In genomic region chr18:11040823-11041712, GRCh38 we compare ENCODE assay signal across 8 cellular contexts.
DNase-seq lines count a peak whose midpoint lies in the region; FAIRE-seq and TF ChIP-seq lines count a peak whose summit lies in the region.

No MANE protein-coding gene starts in this region.

- FAIRE-seq in endothelial cell of umbilical vein (lab: Jason Lieb, UNC): peak; percentile 81

- peak overlapping the region; percentile 7 for H2AFZ ChIP-seq in endothelial cell of umbilical vein (ENCODE audit: low read depth, low read length)

- no peak overlapping the region for H3K4me3 ChIP-seq in HL-60 (replicated peaks; ENCODE audit: insufficient read depth, low read length)
- no peak overlapping the region for H3K4me3 ChIP-seq in endothelial cell of umbilical vein (replicated peaks in 1 of 3; ENCODE audit: insufficient read depth in 1 of 3, low read depth in 1 of 3, low read length in 3 of 3)

- peak; percentile 72 for TF ChIP-seq CTCF in HL-60 (IDR thresholded peaks at IDR 0.05; ENCODE audit: insufficient read depth, low read length)
- peak; percentile 71 to 81 for TF ChIP-seq CTCF in endothelial cell of umbilical vein (IDR thresholded peaks at IDR 0.05; ENCODE audit: extremely low read depth in 1 of 2, insufficient read depth in 1 of 2, low read depth in 1 of 2, low read length in 2 of 2)
- TF ChIP-seq CTCF in mesothelial cell of epicardium (IDR thresholded peaks at IDR 0.05; ENCODE audit: unreplicated experiment): peak; percentile 72

- H3K9ac ChIP-seq in endothelial cell of umbilical vein (replicated peaks; ENCODE audit: extremely low read depth, insufficient read depth, low read length): no peak overlapping the region

- H3K4me2 ChIP-seq in endothelial cell of umbilical vein (ENCODE audit: insufficient read depth, low read length): peak overlapping the region; percentile 3

- dilution Hi-C loops in endothelial cell of umbilical vein (cut with MboI; ENCODE audit: extremely low pct_ligation_motif_present, low sequenced_read_pairs): no loop called here

- peak; percentile 26 to 75 (median 59) for DNase-seq in NCI-H1417 (lab: John Stamatoyannopoulos, UW)
- DNase-seq in NCI-H1417 treated with DMSO at 0.1 percent for 48 hours (lab: John Stamatoyannopoulos, UW): no peak
- peak; percentile 13 to 45 for DNase-seq in HL-60 (ENCODE audit: low read depth in 1 of 2, low spot score in 1 of 2)
- DNase-seq in RPMI8226: peak; percentile 72
- peak; percentile 64 for DNase-seq in endothelial cell of umbilical vein (ENCODE audit: low read depth, low spot score)
- no peak for DNase-seq in mesothelial cell of epicardium (ENCODE audit: low spot score in 2 of 2, unreplicated experiment in 2 of 2)
- no peak for DNase-seq in T-helper 2 cell treated with Interferon-gamma antibody and Interleukin-4, amounts not matched to agents 5 μg/mL and 100 μg/mL, for 36 hours (ENCODE audit: low spot score)
- no peak for DNase-seq in ecto neural progenitor cell (ENCODE audit: low spot score)

- H3K27me3 Mint-ChIP-seq in mesothelial cell of epicardium (ENCODE audit: low read depth): no peaks in the 10 kb centered on the region
- peaks cover 5% of the 10 kb centered on the region for H3K27me3 Mint-ChIP-seq in T-helper 2 cell treated with Interferon-gamma antibody and Interleukin-4, amounts not matched to agents 5 μg/mL and 100 μg/mL, for 36 hours (ENCODE audit: low read depth)

- peaks cover 20% of the 10 kb centered on the region for H3K4me1 Mint-ChIP-seq in mesothelial cell of epicardium
- no peaks in the 10 kb centered on the region for H3K4me1 Mint-ChIP-seq in T-helper 2 cell treated with Interferon-gamma antibody and Interleukin-4, amounts not matched to agents 5 μg/mL and 100 μg/mL, for 36 hours (ENCODE audit: low read depth)

- intact Hi-C loops in endothelial cell of umbilical vein (cut with micrococcal nuclease): loop anchor here (1.0 to 5.0 kb wide), 6 partner anchors 34 to 480 kb away; no protein-coding TSS in a partner anchor

- H3K27ac ChIP-seq in HL-60 (replicated peaks) (no peak overlapping the region), endothelial cell of umbilical vein (ENCODE audit: insufficient read depth, low read depth, low read length) (no peak overlapping the region)

- H3K27ac Mint-ChIP-seq in mesothelial cell of epicardium: no peak overlapping the region
- no peak overlapping the region for H3K27ac Mint-ChIP-seq in T-helper 2 cell treated with Interferon-gamma antibody and Interleukin-4, amounts not matched to agents 5 μg/mL and 100 μg/mL, for 36 hours

- H3K79me2 ChIP-seq in endothelial cell of umbilical vein (ENCODE audit: control insufficient read depth, insufficient read depth, low read length): no peaks in the 10 kb centered on the region

- no peaks in the 10 kb centered on the region for H3K9me1 ChIP-seq in endothelial cell of umbilical vein (replicated peaks; ENCODE audit: control insufficient read depth, extremely low read depth, insufficient read depth, low read length)

- no peak overlapping the region for H3K4me3 Mint-ChIP-seq in mesothelial cell of epicardium
- no peak overlapping the region for H3K4me3 Mint-ChIP-seq in T-helper 2 cell treated with Interferon-gamma antibody and Interleukin-4, amounts not matched to agents 5 μg/mL and 100 μg/mL, for 36 hours

- H3K27me3 ChIP-seq in HL-60 (ENCODE audit: insufficient read depth, poor library complexity, severe bottlenecking) (peaks cover 3% of the 10 kb centered on the region), endothelial cell of umbilical vein (ENCODE audit: control insufficient read depth in 2 of 2, insufficient read depth in 2 of 2, low read length in 2 of 2) (no peaks in the 10 kb centered on the region)

- no peak for TF ChIP-seq POLR2A in endothelial cell of umbilical vein (IDR thresholded peaks at IDR 0.05; ENCODE audit: low read depth, low read length)

- no TSS peak for BruUV-seq in endothelial cell of umbilical vein (replicated peaks; lab: Mats Ljungman, UMichigan)

- H3K4me1 ChIP-seq in endothelial cell of umbilical vein (ENCODE audit: control insufficient read depth, extremely low read depth, insufficient read depth, low read length): peaks cover 23% of the 10 kb centered on the region

- H3K36me3 ChIP-seq in endothelial cell of umbilical vein (ENCODE audit: control insufficient read depth in 2 of 2, extremely low read depth in 1 of 2, insufficient read depth in 2 of 2, low read length in 2 of 2): no peaks in the 10 kb centered on the region

- peaks cover 5% of the 10 kb centered on the region for H3K36me3 Mint-ChIP-seq in mesothelial cell of epicardium
- H3K36me3 Mint-ChIP-seq in T-helper 2 cell treated with Interferon-gamma antibody and Interleukin-4, amounts not matched to agents 5 μg/mL and 100 μg/mL, for 36 hours (ENCODE audit: low read depth): no peaks in the 10 kb centered on the region

- H3K9me3 ChIP-seq in endothelial cell of umbilical vein (replicated peaks; ENCODE audit: control insufficient read depth, insufficient read depth, low read length): no peaks in the 10 kb centered on the region

- no peaks in the 10 kb centered on the region for H4K20me1 ChIP-seq in endothelial cell of umbilical vein (replicated peaks; ENCODE audit: control insufficient read depth, extremely low read depth, insufficient read depth, low read length)

- CTCF ChIA-PET in endothelial cell of umbilical vein (lab: Charles Lee): interaction anchor here (0.7 to 11.5 kb wide), 28 partner anchors 8 to 481 kb away, joined by 3 to 320 read pairs (median 6); no protein-coding TSS in a partner anchor

- POLR2A ChIA-PET in endothelial cell of umbilical vein (lab: Charles Lee): no interaction called here

- H3K9me3 Mint-ChIP-seq in mesothelial cell of epicardium: peaks cover 7% of the 10 kb centered on the region
- H3K9me3 Mint-ChIP-seq in T-helper 2 cell treated with Interferon-gamma antibody and Interleukin-4, amounts not matched to agents 5 μg/mL and 100 μg/mL, for 36 hours: no peaks in the 10 kb centered on the region

TF ChIP-seq in endothelial cell of umbilical vein, 7 proteins besides CTCF, POLR2A, EP300 and RAD21:
- TF ChIP-seq EZH2 (IDR thresholded peaks at IDR 0.05; ENCODE audit: borderline replicate concordance, low read depth, low read length, severe bottlenecking): no peak
- peak; percentile 49 for TF ChIP-seq GATA2 (IDR thresholded peaks at IDR 0.05; ENCODE audit: insufficient read depth, insufficient read length, low read depth, low read length)
- TF ChIP-seq FOS (IDR thresholded peaks at IDR 0.05; ENCODE audit: borderline replicate concordance, insufficient read depth, low read length): peak; percentile 31
- no peak for TF ChIP-seq JUN (IDR thresholded peaks at IDR 0.05; ENCODE audit: borderline replicate concordance, insufficient read depth, insufficient read length, low read depth)
- TF ChIP-seq POLR2AphosphoS5 (IDR thresholded peaks at IDR 0.05; ENCODE audit: insufficient read depth, low read depth, low read length): no peak
- TF ChIP-seq MYC (IDR thresholded peaks at IDR 0.05; ENCODE audit: low read depth, low read length): no peak

Comparison
In these comparisons a context has a peak if more than half of its experiments do, and no peak if none do; other contexts are left out.
1. DNase-seq: peak in NCI-H1417 (3 of 3), HL-60 (2 of 2), RPMI8226 (single experiment) and endothelial cell of umbilical vein (single experiment); none in NCI-H1417 treated with DMSO at 0.1 percent for 48 hours (single experiment), mesothelial cell of epicardium (0 of 2), T-helper 2 cell treated with Interferon-gamma antibody and Interleukin-4, amounts not matched to agents 5 μg/mL and 100 μg/mL, for 36 hours (single experiment) and ecto neural progenitor cell (single experiment).
2. Peak in every context shown above with its lines, with median percentiles within 50 percentile points of each other: CTCF ChIP-seq.